Comparison of ENCODE assay signal across 21 cellular contexts in the genomic region with DNA sequence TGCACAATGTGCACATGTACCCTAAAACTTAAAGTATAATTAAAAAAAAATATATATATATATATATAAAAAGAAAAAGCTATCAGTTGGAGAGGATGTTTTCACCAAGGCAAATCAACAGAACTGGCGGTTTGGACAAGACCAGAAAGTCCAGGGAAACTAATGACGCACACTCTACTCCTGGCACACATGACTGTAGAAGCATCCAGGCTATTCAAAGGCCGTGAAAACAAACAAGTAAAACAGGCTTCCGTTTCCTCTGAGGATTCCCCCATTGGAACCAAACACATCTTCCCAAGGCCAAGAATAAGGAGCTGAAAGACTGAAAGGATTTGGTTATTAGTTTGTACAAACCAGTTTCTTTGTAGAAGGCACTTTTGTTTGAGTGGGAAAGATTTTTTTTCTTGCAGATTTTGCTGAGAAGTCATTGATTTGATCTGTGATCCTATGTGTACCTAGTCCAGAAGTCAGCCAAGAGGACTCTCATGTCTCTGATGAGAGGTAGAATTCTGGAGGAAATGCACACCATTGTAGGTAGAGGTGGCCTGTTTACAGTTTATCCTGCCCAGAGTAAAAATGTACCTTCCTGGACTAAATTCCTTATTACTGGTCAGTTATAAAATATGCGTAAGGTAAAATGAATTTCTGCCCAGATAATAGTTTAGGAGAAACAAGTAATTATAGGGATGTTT.
DNase-seq lines count a peak whose midpoint lies in the region; ATAC-seq and TF ChIP-seq lines count a peak whose summit lies in the region.
"Had no signal": no experiment of that assay in that cellular context is flagged by ENCODE, and none has a peak within 500 bp of the region (broad histone marks: within the 10 kb centered on the region; RNA-seq: fewer than 3 reads in every experiment).

No MANE protein-coding gene starts in this region.

- intact Hi-C loops in left ventricle myocardium inferior (cut with micrococcal nuclease) = no loop called here
- intact Hi-C loops in thyroid gland (cut with DNase I) = no loop called here

- ATAC-seq in GM21515 (IDR thresholded peaks at IDR 0.05; ENCODE audit: unreplicated experiment) = no peak
- ATAC-seq in GM21367 (IDR thresholded peaks at IDR 0.05; ENCODE audit: unreplicated experiment) = no peak
- ATAC-seq: activated naive CD8-positive, alpha-beta T cell treated with anti-CD3 and anti-CD28 coated beads, Interleukin-2, amount 50 U/mL, for 24 hours; mucosa of descending colon had no signal

- H3K27me3 ChIP-seq in left ventricle myocardium inferior (ENCODE audit: low read depth) (no peaks in the 10 kb centered on the region), thyroid gland (no peaks in the 10 kb centered on the region)

- TF ChIP-seq CTCF in epithelial cell of esophagus (IDR thresholded peaks at IDR 0.05; ENCODE audit: insufficient read depth, low read depth, low read length, missing control alignments) (no peak), left ventricle myocardium inferior (IDR thresholded peaks at IDR 0.05; ENCODE audit: borderline replicate concordance) (no peak), thyroid gland (IDR thresholded peaks at IDR 0.05) (no peak)

- H3K36me3 ChIP-seq in left ventricle myocardium inferior (no peaks in the 10 kb centered on the region), thyroid gland (no peaks in the 10 kb centered on the region)

- H3K27ac ChIP-seq in left ventricle myocardium inferior (replicated peaks) (peak overlapping the region; percentile 89), thyroid gland (peak overlapping the region in 2 of 3 donors; percentile 49 to 50)
- H3K27ac ChIP-seq: KMS-11 had no signal

- H3K4me3 ChIP-seq in epithelial cell of esophagus (ENCODE audit: low read length) (no peak overlapping the region), left ventricle myocardium inferior (no peak overlapping the region), thyroid gland (replicated peaks in 1 of 3) (no peak overlapping the region)
- H3K4me3 ChIP-seq: mucosa of descending colon had no signal

- H3K4me1 ChIP-seq in left ventricle myocardium inferior = peaks cover 30% of the 10 kb centered on the region
- H3K4me1 ChIP-seq in thyroid gland = peaks cover 0 to 4% of the 10 kb centered on the region in 2 donors

- 34 to 61% methylated on average over 5 of the region's 5 CpGs for WGBS in thyroid gland, 2 donors

- peak; percentile 70 for DNase-seq in epithelial cell of esophagus (ENCODE audit: low read depth)
- DNase-seq in left ventricle myocardium inferior = no peak
- peak; percentile 2 for DNase-seq in pons (ENCODE audit: low spot score)
- peak in 1 of 2 donors; percentile 4 for DNase-seq in thyroid gland
- no peak for DNase-seq in SKM-1 (lab: John Stamatoyannopoulos, UW; ENCODE audit: unreplicated experiment)
- DNase-seq: activated B cell treated with CpG ODN at 0.5 μM for 24 hours; activated CD4-positive, alpha-beta memory T cell treated with anti-CD3 and anti-CD28 coated beads, Interleukin-2, amount 10 ng/mL, durations not matched to agents 7 days and 5 days; activated effector memory CD4-positive, alpha-beta T cell treated with anti-CD3 and anti-CD28 coated beads, Interleukin-2, amount 50 U/mL, for 16 hours; activated naive CD8-positive, alpha-beta T cell treated with anti-CD3 and anti-CD28 coated beads, Interleukin-2, amount 50 U/mL, for 24 hours; CD4-positive, CD25-positive, alpha-beta regulatory T cell; DMS79; endodermal cell; immature natural killer cell; mucosa of descending colon; NCI-H187 treated with DMSO at 0.1 percent for 48 hours; NCI-H748 treated with DMSO at 0.1 percent for 48 hours; stimulated activated CD4-positive, alpha-beta T cell treated with anti-CD3 and anti-CD28 coated beads, Interleukin-15, amount 100 ng/mL, for 24 hours; T1000 had no signal

- H3K9me3 ChIP-seq in left ventricle myocardium inferior (replicated peaks) (no peaks in the 10 kb centered on the region), thyroid gland (no peaks in the 10 kb centered on the region)
- H3K9me3 ChIP-seq: mucosa of descending colon had no signal

- TF ChIP-seq POLR2A in thyroid gland (IDR thresholded peaks at IDR 0.05) = no peak

Comparison
In these comparisons a context has a peak if more than half of its experiments do, and no peak if none do; other contexts are left out.
1. DNase-seq: peak in epithelial cell of esophagus (single experiment) and pons (single experiment); none in left ventricle myocardium inferior (single experiment) and SKM-1 (single experiment).